Comparison of ENCODE assay signal across 1 cellular context in the genomic region with DNA sequence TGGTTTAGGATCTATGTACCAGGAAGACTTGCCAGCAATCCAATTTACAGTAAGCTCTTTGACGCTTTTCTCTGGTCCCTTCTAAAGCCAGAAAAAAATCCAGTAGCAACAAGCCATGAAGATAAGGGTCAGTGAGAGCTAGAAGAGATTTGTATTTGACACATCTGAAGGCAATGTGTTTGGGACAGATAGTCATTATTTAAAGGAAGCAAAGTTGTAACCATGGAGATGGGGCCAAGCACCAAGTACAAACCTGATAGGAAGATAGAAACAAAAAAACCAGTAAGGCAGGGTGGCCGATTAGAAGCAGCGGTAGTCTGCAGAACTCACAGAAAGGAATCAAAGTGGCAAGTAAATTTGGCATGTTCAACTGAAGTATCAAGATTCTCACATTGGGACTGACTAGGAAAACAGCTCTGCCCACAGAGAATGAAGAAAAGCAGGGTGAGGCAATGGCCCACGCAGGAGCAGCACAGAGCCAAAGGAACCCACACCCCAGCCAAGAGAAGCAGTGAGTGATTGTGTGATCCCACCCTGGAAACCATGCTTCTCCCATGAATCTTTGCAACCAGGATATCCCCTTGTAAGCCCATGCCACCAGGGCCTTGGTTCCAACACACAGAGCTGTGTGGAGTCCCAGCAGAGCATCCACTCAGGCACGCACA.
TF ChIP-seq lines count a peak whose summit lies in the region.

No MANE protein-coding gene starts in this region.

TF ChIP-seq in K562, 482 proteins besides CTCF, POLR2A, EP300 and RAD21 (continued from another document and continues in another):
- TF ChIP-seq, protein P1, sequence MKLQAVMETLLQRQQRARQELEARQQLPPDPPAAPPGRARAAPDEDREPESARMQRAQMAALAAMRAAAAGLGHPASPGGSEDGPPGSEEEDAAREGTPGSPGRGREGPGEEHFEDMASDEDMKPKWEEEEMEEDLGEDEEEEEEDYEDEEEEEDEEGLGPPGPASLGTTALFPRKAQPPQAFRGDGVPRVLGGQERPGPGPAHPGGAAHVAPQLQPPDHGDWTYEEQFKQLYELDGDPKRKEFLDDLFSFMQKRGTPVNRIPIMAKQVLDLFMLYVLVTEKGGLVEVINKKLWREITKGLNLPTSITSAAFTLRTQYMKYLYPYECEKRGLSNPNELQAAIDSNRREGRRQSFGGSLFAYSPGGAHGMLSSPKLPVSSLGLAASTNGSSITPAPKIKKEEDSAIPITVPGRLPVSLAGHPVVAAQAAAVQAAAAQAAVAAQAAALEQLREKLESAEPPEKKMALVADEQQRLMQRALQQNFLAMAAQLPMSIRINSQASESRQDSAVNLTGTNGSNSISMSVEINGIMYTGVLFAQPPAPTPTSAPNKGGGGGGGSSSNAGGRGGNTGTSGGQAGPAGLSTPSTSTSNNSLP (IDR thresholded peaks at IDR 0.05; ENCODE audit: borderline replicate concordance, low read depth, low read length) = no peak
- peak; percentile 81; the same call in 1 of the 2 replicates for TF ChIP-seq HMG20A (CRISPR knock-in tag; conservative IDR thresholded peaks at IDR 0.05)
- TF ChIP-seq, protein P2, sequence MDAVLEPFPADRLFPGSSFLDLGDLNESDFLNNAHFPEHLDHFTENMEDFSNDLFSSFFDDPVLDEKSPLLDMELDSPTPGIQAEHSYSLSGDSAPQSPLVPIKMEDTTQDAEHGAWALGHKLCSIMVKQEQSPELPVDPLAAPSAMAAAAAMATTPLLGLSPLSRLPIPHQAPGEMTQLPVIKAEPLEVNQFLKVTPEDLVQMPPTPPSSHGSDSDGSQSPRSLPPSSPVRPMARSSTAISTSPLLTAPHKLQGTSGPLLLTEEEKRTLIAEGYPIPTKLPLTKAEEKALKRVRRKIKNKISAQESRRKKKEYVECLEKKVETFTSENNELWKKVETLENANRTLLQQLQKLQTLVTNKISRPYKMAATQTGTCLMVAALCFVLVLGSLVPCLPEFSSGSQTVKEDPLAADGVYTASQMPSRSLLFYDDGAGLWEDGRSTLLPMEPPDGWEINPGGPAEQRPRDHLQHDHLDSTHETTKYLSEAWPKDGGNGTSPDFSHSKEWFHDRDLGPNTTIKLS (IDR thresholded peaks at IDR 0.05; ENCODE audit: borderline replicate concordance, low read depth) = no peak
- no peak for TF ChIP-seq ZNF668 (CRISPR knock-in tag; IDR thresholded peaks at IDR 0.05)
- no peak for TF ChIP-seq MEF2A (IDR thresholded peaks at IDR 0.05; ENCODE audit: control insufficient read depth, low read depth, low read length)
- TF ChIP-seq, protein P3, sequence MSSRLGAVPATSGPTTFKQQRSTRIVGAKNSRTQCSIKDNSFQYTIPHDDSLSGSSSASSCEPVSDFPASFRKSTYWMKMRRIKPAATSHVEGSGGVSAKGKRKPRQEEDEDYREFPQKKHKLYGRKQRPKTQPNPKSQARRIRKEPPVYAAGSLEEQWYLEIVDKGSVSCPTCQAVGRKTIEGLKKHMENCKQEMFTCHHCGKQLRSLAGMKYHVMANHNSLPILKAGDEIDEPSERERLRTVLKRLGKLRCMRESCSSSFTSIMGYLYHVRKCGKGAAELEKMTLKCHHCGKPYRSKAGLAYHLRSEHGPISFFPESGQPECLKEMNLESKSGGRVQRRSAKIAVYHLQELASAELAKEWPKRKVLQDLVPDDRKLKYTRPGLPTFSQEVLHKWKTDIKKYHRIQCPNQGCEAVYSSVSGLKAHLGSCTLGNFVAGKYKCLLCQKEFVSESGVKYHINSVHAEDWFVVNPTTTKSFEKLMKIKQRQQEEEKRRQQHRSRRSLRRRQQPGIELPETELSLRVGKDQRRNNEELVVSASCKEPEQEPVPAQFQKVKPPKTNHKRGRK (tag; IDR thresholded peaks at IDR 0.05) = no peak
- peak; percentile 84 for TF ChIP-seq CBFA2T3 (IDR thresholded peaks at IDR 0.05)
- no peak for TF ChIP-seq JUND (IDR thresholded peaks at IDR 0.05; ENCODE audit: borderline replicate concordance, low read depth, low read length)
- no peak for TF ChIP-seq JUND (tag; IDR thresholded peaks at IDR 0.05; ENCODE audit: borderline replicate concordance, low read depth, low read length)
- TF ChIP-seq CBFA2T2 (conservative IDR thresholded peaks at IDR 0.05) = peak; percentile 78
- no peak for TF ChIP-seq FOXP1 (CRISPR knock-in tag; IDR thresholded peaks at IDR 0.05)
- TF ChIP-seq ZNF778 (CRISPR knock-in tag; IDR thresholded peaks at IDR 0.05) = no peak
- TF ChIP-seq ZNF134 (CRISPR knock-in tag; conservative IDR thresholded peaks at IDR 0.05) = no peak
- no peak for TF ChIP-seq E2F3 (CRISPR knock-in tag; IDR thresholded peaks at IDR 0.05)
- TF ChIP-seq FOXK2 (conservative IDR thresholded peaks at IDR 0.05 in 1 of 2, IDR thresholded peaks at IDR 0.05 in 1 of 2; ENCODE audit: low read depth in 2 of 2) = no peak
- no peak for TF ChIP-seq RBM34 (IDR thresholded peaks at IDR 0.05; ENCODE audit: borderline replicate concordance, insufficient read depth, low read length)
- TF ChIP-seq NUFIP1 (IDR thresholded peaks at IDR 0.05; ENCODE audit: partially characterized antibody) = no peak
- TF ChIP-seq MYNN (IDR thresholded peaks at IDR 0.05) = no peak
- no peak for TF ChIP-seq MYNN (CRISPR knock-in tag; IDR thresholded peaks at IDR 0.05)
- peak; percentile 99 for TF ChIP-seq FOXJ2 (tag; IDR thresholded peaks at IDR 0.05)
- peak; percentile 85 for TF ChIP-seq RFX1 (IDR thresholded peaks at IDR 0.05)
- peak; percentile 84 for TF ChIP-seq TAL1 (IDR thresholded peaks at IDR 0.05)
- TF ChIP-seq CTBP1 (IDR thresholded peaks at IDR 0.05; ENCODE audit: borderline replicate concordance) = no peak
- TF ChIP-seq ARNT (IDR thresholded peaks at IDR 0.05) = no peak
- TF ChIP-seq, protein P4, sequence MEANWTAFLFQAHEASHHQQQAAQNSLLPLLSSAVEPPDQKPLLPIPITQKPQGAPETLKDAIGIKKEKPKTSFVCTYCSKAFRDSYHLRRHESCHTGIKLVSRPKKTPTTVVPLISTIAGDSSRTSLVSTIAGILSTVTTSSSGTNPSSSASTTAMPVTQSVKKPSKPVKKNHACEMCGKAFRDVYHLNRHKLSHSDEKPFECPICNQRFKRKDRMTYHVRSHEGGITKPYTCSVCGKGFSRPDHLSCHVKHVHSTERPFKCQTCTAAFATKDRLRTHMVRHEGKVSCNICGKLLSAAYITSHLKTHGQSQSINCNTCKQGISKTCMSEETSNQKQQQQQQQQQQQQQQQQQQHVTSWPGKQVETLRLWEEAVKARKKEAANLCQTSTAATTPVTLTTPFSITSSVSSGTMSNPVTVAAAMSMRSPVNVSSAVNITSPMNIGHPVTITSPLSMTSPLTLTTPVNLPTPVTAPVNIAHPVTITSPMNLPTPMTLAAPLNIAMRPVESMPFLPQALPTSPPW (CRISPR knock-in tag; IDR thresholded peaks at IDR 0.05) = no peak
- TF ChIP-seq, protein P5, sequence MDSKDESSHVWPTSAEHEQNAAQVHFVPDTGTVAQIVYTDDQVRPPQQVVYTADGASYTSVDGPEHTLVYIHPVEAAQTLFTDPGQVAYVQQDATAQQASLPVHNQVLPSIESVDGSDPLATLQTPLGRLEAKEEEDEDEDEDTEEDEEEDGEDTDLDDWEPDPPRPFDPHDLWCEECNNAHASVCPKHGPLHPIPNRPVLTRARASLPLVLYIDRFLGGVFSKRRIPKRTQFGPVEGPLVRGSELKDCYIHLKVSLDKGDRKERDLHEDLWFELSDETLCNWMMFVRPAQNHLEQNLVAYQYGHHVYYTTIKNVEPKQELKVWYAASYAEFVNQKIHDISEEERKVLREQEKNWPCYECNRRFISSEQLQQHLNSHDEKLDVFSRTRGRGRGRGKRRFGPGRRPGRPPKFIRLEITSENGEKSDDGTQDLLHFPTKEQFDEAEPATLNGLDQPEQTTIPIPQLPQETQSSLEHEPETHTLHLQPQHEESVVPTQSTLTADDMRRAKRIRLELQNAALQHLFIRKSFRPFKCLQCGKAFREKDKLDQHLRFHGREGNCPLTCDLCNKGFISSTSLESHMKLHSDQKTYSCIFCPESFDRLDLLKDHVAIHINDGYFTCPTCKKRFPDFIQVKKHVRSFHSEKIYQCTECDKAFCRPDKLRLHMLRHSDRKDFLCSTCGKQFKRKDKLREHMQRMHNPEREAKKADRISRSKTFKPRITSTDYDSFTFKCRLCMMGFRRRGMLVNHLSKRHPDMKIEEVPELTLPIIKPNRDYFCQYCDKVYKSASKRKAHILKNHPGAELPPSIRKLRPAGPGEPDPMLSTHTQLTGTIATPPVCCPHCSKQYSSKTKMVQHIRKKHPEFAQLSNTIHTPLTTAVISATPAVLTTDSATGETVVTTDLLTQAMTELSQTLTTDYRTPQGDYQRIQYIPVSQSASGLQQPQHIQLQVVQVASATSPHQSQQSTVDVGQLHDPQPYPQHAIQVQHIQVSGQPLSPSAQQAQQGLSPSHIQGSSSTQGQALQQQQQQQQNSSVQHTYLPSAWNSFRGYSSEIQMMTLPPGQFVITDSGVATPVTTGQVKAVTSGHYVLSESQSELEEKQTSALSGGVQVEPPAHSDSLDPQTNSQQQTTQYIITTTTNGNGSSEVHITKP (IDR thresholded peaks at IDR 0.05; ENCODE audit: partially characterized antibody) = no peak
- TF ChIP-seq WHSC1 (IDR thresholded peaks at IDR 0.05; ENCODE audit: low read length) = no peak
- no peak for TF ChIP-seq NCOA2 (IDR thresholded peaks at IDR 0.05; ENCODE audit: partially characterized antibody in 2 of 2)
- TF ChIP-seq, protein P6, sequence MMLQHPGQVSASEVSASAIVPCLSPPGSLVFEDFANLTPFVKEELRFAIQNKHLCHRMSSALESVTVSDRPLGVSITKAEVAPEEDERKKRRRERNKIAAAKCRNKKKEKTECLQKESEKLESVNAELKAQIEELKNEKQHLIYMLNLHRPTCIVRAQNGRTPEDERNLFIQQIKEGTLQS (IDR thresholded peaks at IDR 0.05) = no peak
- TF ChIP-seq, protein P6 (CRISPR knock-in tag; conservative IDR thresholded peaks at IDR 0.05) = no peak
- no peak for TF ChIP-seq ZBED1 (IDR thresholded peaks at IDR 0.05)
- no peak for TF ChIP-seq RBM25 (IDR thresholded peaks at IDR 0.05; ENCODE audit: low read depth, low read length, severe bottlenecking)
- TF ChIP-seq PCBP2 (IDR thresholded peaks at IDR 0.05; ENCODE audit: low read depth, low read length, poor library complexity, severe bottlenecking) = no peak
- TF ChIP-seq ZNF589 (CRISPR knock-in tag; IDR thresholded peaks at IDR 0.05; ENCODE audit: low read depth) = no peak
- TF ChIP-seq RUNX1 (IDR thresholded peaks at IDR 0.05; ENCODE audit: low read depth) = no peak
- TF ChIP-seq, protein P7, sequence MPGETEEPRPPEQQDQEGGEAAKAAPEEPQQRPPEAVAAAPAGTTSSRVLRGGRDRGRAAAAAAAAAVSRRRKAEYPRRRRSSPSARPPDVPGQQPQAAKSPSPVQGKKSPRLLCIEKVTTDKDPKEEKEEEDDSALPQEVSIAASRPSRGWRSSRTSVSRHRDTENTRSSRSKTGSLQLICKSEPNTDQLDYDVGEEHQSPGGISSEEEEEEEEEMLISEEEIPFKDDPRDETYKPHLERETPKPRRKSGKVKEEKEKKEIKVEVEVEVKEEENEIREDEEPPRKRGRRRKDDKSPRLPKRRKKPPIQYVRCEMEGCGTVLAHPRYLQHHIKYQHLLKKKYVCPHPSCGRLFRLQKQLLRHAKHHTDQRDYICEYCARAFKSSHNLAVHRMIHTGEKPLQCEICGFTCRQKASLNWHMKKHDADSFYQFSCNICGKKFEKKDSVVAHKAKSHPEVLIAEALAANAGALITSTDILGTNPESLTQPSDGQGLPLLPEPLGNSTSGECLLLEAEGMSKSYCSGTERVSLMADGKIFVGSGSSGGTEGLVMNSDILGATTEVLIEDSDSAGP (CRISPR knock-in tag; IDR thresholded peaks at IDR 0.05) = no peak
- TF ChIP-seq TCFL5 (CRISPR knock-in tag; conservative IDR thresholded peaks at IDR 0.05) = no peak
- no peak for TF ChIP-seq NFRKB (IDR thresholded peaks at IDR 0.05; ENCODE audit: low read depth)
- TF ChIP-seq HDAC1 (IDR thresholded peaks at IDR 0.05) = peak in 1 of 2 experiments; percentile 90; a peak in 2 of 4 replicates
- TF ChIP-seq, protein P8, sequence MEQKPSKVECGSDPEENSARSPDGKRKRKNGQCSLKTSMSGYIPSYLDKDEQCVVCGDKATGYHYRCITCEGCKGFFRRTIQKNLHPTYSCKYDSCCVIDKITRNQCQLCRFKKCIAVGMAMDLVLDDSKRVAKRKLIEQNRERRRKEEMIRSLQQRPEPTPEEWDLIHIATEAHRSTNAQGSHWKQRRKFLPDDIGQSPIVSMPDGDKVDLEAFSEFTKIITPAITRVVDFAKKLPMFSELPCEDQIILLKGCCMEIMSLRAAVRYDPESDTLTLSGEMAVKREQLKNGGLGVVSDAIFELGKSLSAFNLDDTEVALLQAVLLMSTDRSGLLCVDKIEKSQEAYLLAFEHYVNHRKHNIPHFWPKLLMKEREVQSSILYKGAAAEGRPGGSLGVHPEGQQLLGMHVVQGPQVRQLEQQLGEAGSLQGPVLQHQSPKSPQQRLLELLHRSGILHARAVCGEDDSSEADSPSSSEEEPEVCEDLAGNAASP (IDR thresholded peaks at IDR 0.05) = no peak
- TF ChIP-seq, protein P9, sequence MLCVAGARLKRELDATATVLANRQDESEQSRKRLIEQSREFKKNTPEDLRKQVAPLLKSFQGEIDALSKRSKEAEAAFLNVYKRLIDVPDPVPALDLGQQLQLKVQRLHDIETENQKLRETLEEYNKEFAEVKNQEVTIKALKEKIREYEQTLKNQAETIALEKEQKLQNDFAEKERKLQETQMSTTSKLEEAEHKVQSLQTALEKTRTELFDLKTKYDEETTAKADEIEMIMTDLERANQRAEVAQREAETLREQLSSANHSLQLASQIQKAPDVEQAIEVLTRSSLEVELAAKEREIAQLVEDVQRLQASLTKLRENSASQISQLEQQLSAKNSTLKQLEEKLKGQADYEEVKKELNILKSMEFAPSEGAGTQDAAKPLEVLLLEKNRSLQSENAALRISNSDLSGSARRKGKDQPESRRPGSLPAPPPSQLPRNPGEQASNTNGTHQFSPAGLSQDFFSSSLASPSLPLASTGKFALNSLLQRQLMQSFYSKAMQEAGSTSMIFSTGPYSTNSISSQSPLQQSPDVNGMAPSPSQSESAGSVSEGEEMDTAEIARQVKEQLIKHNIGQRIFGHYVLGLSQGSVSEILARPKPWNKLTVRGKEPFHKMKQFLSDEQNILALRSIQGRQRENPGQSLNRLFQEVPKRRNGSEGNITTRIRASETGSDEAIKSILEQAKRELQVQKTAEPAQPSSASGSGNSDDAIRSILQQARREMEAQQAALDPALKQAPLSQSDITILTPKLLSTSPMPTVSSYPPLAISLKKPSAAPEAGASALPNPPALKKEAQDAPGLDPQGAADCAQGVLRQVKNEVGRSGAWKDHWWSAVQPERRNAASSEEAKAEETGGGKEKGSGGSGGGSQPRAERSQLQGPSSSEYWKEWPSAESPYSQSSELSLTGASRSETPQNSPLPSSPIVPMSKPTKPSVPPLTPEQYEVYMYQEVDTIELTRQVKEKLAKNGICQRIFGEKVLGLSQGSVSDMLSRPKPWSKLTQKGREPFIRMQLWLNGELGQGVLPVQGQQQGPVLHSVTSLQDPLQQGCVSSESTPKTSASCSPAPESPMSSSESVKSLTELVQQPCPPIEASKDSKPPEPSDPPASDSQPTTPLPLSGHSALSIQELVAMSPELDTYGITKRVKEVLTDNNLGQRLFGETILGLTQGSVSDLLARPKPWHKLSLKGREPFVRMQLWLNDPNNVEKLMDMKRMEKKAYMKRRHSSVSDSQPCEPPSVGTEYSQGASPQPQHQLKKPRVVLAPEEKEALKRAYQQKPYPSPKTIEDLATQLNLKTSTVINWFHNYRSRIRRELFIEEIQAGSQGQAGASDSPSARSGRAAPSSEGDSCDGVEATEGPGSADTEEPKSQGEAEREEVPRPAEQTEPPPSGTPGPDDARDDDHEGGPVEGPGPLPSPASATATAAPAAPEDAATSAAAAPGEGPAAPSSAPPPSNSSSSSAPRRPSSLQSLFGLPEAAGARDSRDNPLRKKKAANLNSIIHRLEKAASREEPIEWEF (CRISPR knock-in tag; IDR thresholded peaks at IDR 0.05) = no peak
- no peak for TF ChIP-seq KAT8 (IDR thresholded peaks at IDR 0.05; ENCODE audit: low read depth)
- TF ChIP-seq NBN (IDR thresholded peaks at IDR 0.05; ENCODE audit: low read depth) = no peak
- TF ChIP-seq ILF3 (IDR thresholded peaks at IDR 0.05; ENCODE audit: borderline replicate concordance) = no peak
